8 cellular contexts compared by ENCODE assay signal in the genomic region with DNA sequence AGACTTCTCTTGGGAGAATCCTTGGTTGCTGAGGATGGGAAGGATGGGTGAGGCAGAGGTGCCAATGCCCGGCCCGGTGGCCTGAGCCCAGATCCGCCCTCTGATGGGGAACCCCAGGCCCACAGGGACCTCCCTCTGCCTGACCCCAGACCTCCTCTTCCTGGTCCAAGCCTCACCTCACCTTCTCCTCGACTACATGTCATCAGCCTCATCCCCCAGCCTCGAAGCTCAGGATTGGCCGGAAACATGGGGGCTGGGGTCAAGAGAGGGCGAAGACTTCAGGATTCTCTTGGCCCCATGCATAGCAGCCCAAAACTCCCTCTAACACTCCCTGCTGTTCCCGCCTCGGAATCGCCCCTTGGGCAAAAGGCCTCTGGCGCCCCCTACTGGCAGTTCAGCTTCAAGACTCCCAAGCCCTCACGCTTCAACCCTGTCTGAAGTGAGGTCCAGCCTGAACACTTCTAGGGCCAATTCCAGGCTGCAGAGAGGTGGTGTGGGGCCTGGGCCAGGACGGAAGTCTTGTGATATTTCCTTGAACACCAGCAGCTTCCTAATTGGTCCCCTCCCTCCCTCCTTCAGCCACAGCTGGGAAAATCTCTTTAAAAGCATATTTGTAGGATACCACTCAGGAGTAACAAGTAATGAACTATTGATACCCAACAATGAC. TPM values are rescaled to one million over a fixed set of nuclear protein-coding genes. Genes with fewer than 3 reads are reported as not detected.
A peak's percentile ranks its signal among the peaks of the same experiment; 100 is the strongest.
DNase-seq lines count a peak whose midpoint lies in the region; ATAC-seq lines count a peak whose summit lies in the region.

No MANE protein-coding gene starts in this region.

- DNase-seq in AG08396 (ENCODE audit: low spot score) (peak; percentile 83), NCI-H2029 (lab: John Stamatoyannopoulos, UW) (peak; percentile 67), T1000 (lab: John Stamatoyannopoulos, UW) (peak; percentile 86), left ventricle myocardium superior (peak; percentile 92), sciatic nerve (ENCODE audit: low spot score) (peak; percentile 96)

- ATAC-seq in GM21447 (IDR thresholded peaks at IDR 0.05; ENCODE audit: unreplicated experiment) (peak; percentile 60), left ventricle myocardium superior (peak; percentile 93), sciatic nerve (peak; percentile 96), HG03196 (IDR thresholded peaks at IDR 0.05; ENCODE audit: unreplicated experiment) (no peak)

- H3K27ac ChIP-seq in angular gyrus (ENCODE audit: low read depth, low read length): peak overlapping the region; percentile 51

- intact Hi-C loops in left ventricle myocardium superior (cut with micrococcal nuclease) (loop anchor here (5.0 to 10.0 kb wide), 2 partner anchors 108 to 171 kb away; no protein-coding TSS in a partner anchor), sciatic nerve (cut with DNase I) (loop anchor here (5.0 kb wide), 1 partner anchor 163 kb away; a partner anchor contains a TSS)

RNA-seq across cellular contexts. Expression of a gene that starts 47.2 kb away (rescaled TPM):
- total RNA-seq in left ventricle myocardium superior: 37.3 TPM
- total RNA-seq in sciatic nerve: 30.6 TPM
